In genomic region chr22:50444663-50445062, GRCh38 we compare ENCODE assay signal across 8 cellular contexts. TPM values are rescaled to one million over a fixed set of nuclear protein-coding genes. Genes with fewer than 3 reads are reported as not detected.
DNase-seq lines count a peak whose midpoint lies in the region; ATAC-seq and TF ChIP-seq lines count a peak whose summit lies in the region.

No MANE protein-coding gene starts in this region.

- peaks cover 27% of the 10 kb centered on the region for H3K4me1 Mint-ChIP-seq in central memory CD8-positive, alpha-beta T cell

- peak overlapping the region; percentile 56 for H3K4me3 Mint-ChIP-seq in central memory CD8-positive, alpha-beta T cell

- no peak for ATAC-seq in central memory CD8-positive, alpha-beta T cell (replicated peaks; ENCODE audit: extremely low read depth, poor library complexity, severe bottlenecking)
- ATAC-seq in esophagus mucosa (no peak), HG03045 (IDR thresholded peaks at IDR 0.05; ENCODE audit: unreplicated experiment) (no peak)

- H3K9me3 Mint-ChIP-seq in central memory CD8-positive, alpha-beta T cell, result no peaks in the 10 kb centered on the region

- CTCF ChIA-PET in AG04449 (lab: Yijun Ruan, JAX), result interaction anchor here (1.2 kb wide), 1 partner anchor 52 kb away, joined by 5 read pairs; no protein-coding TSS in a partner anchor

- DNase-seq in AG04449 (ENCODE audit: low read depth, low spot score) (peak; percentile 12), HS-5 (ENCODE audit: low read depth) (peak; percentile 39), mucosa of gallbladder (ENCODE audit: low spot score) (peak; percentile 75), NCI-H1694 treated with DMSO at 0.1 percent for 48 hours (lab: John Stamatoyannopoulos, UW) (no peak)
- DNase-seq in central memory CD8-positive, alpha-beta T cell (ENCODE audit: low spot score in 2 of 2), result no peak
- no peak for DNase-seq in activated CD4-positive, CD25-positive, alpha-beta regulatory T cell treated with anti-CD3 and anti-CD28 coated beads, Interleukin-2, amount 50 U/mL, for 72 hours

- no peaks in the 10 kb centered on the region for H3K27me3 Mint-ChIP-seq in central memory CD8-positive, alpha-beta T cell

- peak overlapping the region; percentile 86 for H3K27ac Mint-ChIP-seq in central memory CD8-positive, alpha-beta T cell (ENCODE audit: low read depth)

- POLR2A ChIA-PET in AG04449 (lab: Yijun Ruan, JAX), result interaction anchor here (0.7 kb wide), 1 partner anchor 63 kb away, joined by 4 read pairs; the partner anchor contains the start of genes LMF2 and NCAPH2

- no peak for TF ChIP-seq CTCF in AG04449 (IDR thresholded peaks at IDR 0.05; ENCODE audit: insufficient read depth, low read length, missing control alignments)

- H3K4me3 ChIP-seq in AG04449 (ENCODE audit: low read depth, low read length), result no peak overlapping the region

- H3K36me3 Mint-ChIP-seq in central memory CD8-positive, alpha-beta T cell (ENCODE audit: insufficient read depth), result peaks cover 52% of the 10 kb centered on the region

RNA-seq across cellular contexts. Expression of gene SBF1, which starts 30.2 kb away (rescaled TPM):
- total RNA-seq in mucosa of gallbladder (95.8 TPM), esophagus mucosa (55.0 TPM)

RNA-seq across cellular contexts. Expression of gene ADM2, which starts 36.7 kb away (rescaled TPM):
- 5.1 TPM for total RNA-seq in mucosa of gallbladder
- 11.7 TPM for total RNA-seq in esophagus mucosa

RNA-seq across cellular contexts. Expression of gene MIOX, which starts 42.0 kb away (rescaled TPM):
- total RNA-seq in mucosa of gallbladder, result 1.6 TPM
- total RNA-seq in esophagus mucosa, result not detected

Comparison
In these comparisons a context has a peak if more than half of its experiments do, and no peak if none do; other contexts are left out.
1. DNase-seq: peak in AG04449 (single experiment), HS-5 (single experiment) and mucosa of gallbladder (single experiment); none in central memory CD8-positive, alpha-beta T cell (0 of 2), NCI-H1694 treated with DMSO at 0.1 percent for 48 hours (single experiment) and activated CD4-positive, CD25-positive, alpha-beta regulatory T cell treated with anti-CD3 and anti-CD28 coated beads, Interleukin-2, amount 50 U/mL, for 72 hours (single experiment).